In the genomic region with DNA sequence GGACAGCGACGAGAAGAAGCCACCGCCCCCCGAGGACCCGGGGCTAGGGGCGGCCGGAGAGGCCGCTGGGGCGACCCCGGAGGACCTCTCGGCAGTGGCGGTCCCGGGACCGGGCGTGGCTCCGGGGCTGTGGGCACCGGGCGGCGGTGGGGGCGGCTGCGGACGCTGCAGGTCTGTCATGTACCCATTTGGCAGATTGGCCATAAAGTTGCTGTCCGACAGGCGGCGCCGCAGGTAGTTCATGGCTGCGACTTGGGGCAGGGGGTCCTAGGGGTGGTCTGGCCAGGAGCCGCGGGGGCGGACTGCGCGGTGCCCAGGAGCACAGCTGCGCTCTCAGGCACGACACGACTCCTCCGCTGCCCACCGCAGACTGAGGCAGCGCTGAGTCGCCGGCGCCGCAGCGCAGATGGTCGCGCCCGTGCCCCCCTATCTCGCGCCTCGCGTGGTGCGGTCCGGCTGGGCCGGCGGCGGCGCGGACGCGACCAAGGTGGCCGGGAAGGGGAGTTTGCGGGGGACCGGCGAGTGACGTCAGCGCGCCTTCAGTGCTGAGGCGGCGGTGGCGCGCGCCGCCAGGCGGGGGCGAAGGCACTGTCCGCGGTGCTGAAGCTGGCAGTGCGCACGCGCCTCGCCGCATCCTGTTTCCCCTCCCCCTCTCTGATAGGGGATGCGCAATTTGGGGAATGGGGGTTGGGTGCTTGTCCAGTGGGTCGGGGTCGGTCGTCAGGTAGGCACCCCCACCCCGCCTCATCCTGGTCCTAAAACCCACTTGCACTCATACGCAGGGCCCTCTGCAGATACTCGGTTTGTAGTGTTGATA, we compare ENCODE assay signal across 8 cellular contexts. TPM values are rescaled to one million over a fixed set of nuclear protein-coding genes. Genes with fewer than 3 reads are reported as not detected.
DNase-seq lines count a peak whose midpoint lies in the region; ATAC-seq and TF ChIP-seq lines count a peak whose summit lies in the region.

A gene (minus strand): TSS at position 372 of the 817 bp plus-strand sequence. CDS start 129 bp downstream, at position 243.

- ATAC-seq in GM21723 (IDR thresholded peaks at IDR 0.05; ENCODE audit: unreplicated experiment) (peak; percentile 78), heart right ventricle (peak; percentile 92 to 98 (median 94)), upper lobe of left lung (ENCODE audit: low FRiP score in 2 of 2) (peak; percentile 82 to 98)

- H3K9me3 ChIP-seq in adipocyte (ENCODE audit: control insufficient read depth, low read length) (peaks cover 4% of the 10 kb centered on the region), heart right ventricle (no peaks in the 10 kb centered on the region), prostate gland (no peaks in the 10 kb centered on the region), upper lobe of left lung (peaks cover 0 to 6% (median 0%) of the 10 kb centered on the region in 4 donors)

- no peak within 1 kb of the TSS for H3K9ac ChIP-seq in adipocyte (ENCODE audit: low read length)

- no peaks in the 10 kb centered on the region for H3K4me1 ChIP-seq in adipocyte (ENCODE audit: control insufficient read depth, insufficient read depth, low read length)
- H3K4me1 ChIP-seq in heart right ventricle, result peaks cover 0 to 5% (median 0%) of the 10 kb centered on the region in 9 donors
- no peaks in the 10 kb centered on the region for H3K4me1 ChIP-seq in prostate gland (replicated peaks)
- peaks cover 0 to 14% (median 3%) of the 10 kb centered on the region in 4 donors for H3K4me1 ChIP-seq in upper lobe of left lung

- DNase-seq in COLO668 (lab: John Stamatoyannopoulos, UW; ENCODE audit: unreplicated experiment) (peak; percentile 92), NCI-H1092 (lab: John Stamatoyannopoulos, UW) (peak; percentile 87), T-helper 1 cell (peak; percentile 61 to 79 (median 71)), adipocyte (ENCODE audit: low read depth) (peak; percentile 78), heart right ventricle (peak; percentile 79 to 83), prostate gland (ENCODE audit: low spot score) (peak; percentile 54), upper lobe of left lung (peak; percentile 81 to 95)

- H3K27ac ChIP-seq in heart right ventricle (no peak within 1 kb of the TSS), prostate gland (no peak within 1 kb of the TSS), upper lobe of left lung (no peak within 1 kb of the TSS)

- TF ChIP-seq POLR2A in prostate gland (IDR thresholded peaks at IDR 0.05), result no peak
- TF ChIP-seq POLR2A in upper lobe of left lung (IDR thresholded peaks at IDR 0.05), result no peak

- H3K4me3 ChIP-seq in adipocyte (ENCODE audit: low read length) (peak within 1 kb of the TSS; percentile 61), heart right ventricle (peak within 1 kb of the TSS in 8 of 10 donors; percentile 10 to 48 (median 42)), prostate gland (peak within 1 kb of the TSS; percentile 9 to 21), upper lobe of left lung (peak within 1 kb of the TSS in 3 of 4 donors; percentile 27 to 50 (median 44))

- peak in 3 of 9 donors; percentile 24 to 63 (median 41) for TF ChIP-seq CTCF in heart right ventricle (IDR thresholded peaks at IDR 0.05)
- TF ChIP-seq CTCF in prostate gland (IDR thresholded peaks at IDR 0.05), result peak in 3 of 4 experiments; percentile 10 to 59 (median 54)
- TF ChIP-seq CTCF in upper lobe of left lung (IDR thresholded peaks at IDR 0.05), result peak in 5 of 6 experiments; percentile 22 to 69 (median 47)

- H3K36me3 ChIP-seq in adipocyte (ENCODE audit: control insufficient read depth, insufficient read depth, low read length, severe bottlenecking) (no peaks in the 10 kb centered on the region), heart right ventricle (no peaks in the 10 kb centered on the region), prostate gland (no peaks in the 10 kb centered on the region), upper lobe of left lung (no peaks in the 10 kb centered on the region)

- no peak for TF ChIP-seq EP300 in upper lobe of left lung (IDR thresholded peaks at IDR 0.05)

- H3K27me3 ChIP-seq in adipocyte (replicated peaks; ENCODE audit: control insufficient read depth, insufficient read depth, low read length) (peaks cover 39% of the 10 kb centered on the region), heart right ventricle (peaks cover 0 to 48% (median 0%) of the 10 kb centered on the region in 7 donors), prostate gland (replicated peaks; ENCODE audit: insufficient read depth) (no peaks in the 10 kb centered on the region), upper lobe of left lung (peaks cover 0 to 3% (median 0%) of the 10 kb centered on the region in 4 donors)

- WGBS in heart right ventricle, 2 donors, result 1 to 3% methylated on average over 26 to 82 of the region's 88 CpGs
- WGBS in prostate gland, result 8% methylated on average over 18 of the region's 88 CpGs
- WGBS in upper lobe of left lung, 2 donors, result 58% methylated on average over 65 of the region's 88 CpGs; no CpG with 5 or more reads in 1 of the 2 donors

- intact Hi-C loops in heart right ventricle (cut with DNase I), result no loop called here
- intact Hi-C loops in prostate gland (cut with DNase I), result no loop called here

RNA-seq across cellular contexts. Expression of the gene that starts here (rescaled TPM):
- total RNA-seq in heart right ventricle (10 to 100 TPM; 10.4 to 16.3 (median 13.8) TPM), prostate gland (1 to 10 TPM in 1 of 2 donors, under 1 TPM in 1; 0.14 to 4.1 TPM), upper lobe of left lung (10 to 100 TPM in 1 of 6 donors, 1 to 10 TPM in 1, under 1 TPM in 4; 0.20 to 11.5 (median 0.56) TPM)
- 10 to 100 TPM in 1 of 2 donors, 1 to 10 TPM in 1; 7.0 to 11.1 TPM for polyA plus RNA-seq in heart right ventricle
